Comparison of ENCODE assay signal across 17 cellular contexts in genomic region chr2:120438301-120439066, GRCh38.
DNase-seq lines count a peak whose midpoint lies in the region; ATAC-seq, FAIRE-seq and TF ChIP-seq lines count a peak whose summit lies in the region.
"Had no signal": no experiment of that assay in that cellular context is flagged by ENCODE, and none has a peak within 500 bp of the region (broad histone marks: within the 10 kb centered on the region; RNA-seq: fewer than 3 reads in every experiment).

No MANE protein-coding gene starts in this region.

- H4K20me1 ChIP-seq in HepG2 (ENCODE audit: insufficient read depth, low read length) (0 out of 2 replicates have a peak, but pooled peaks cover 3% of the 10 kb centered on the region), Karpas-422 (ENCODE audit: insufficient read depth, low read depth, low read length) (no peaks in the 10 kb centered on the region)

- no peak for DNase-seq in HepG2 (ENCODE audit: low spot score)
- DNase-seq in right lobe of liver: no peak
- peak; percentile 42 for DNase-seq in Karpas-422
- peak; percentile 78 for DNase-seq in mesenteric fat pad (ENCODE audit: low spot score)
- peak; percentile 34 for DNase-seq in sigmoid colon
- no peak for DNase-seq in SJCRH30
- DNase-seq in activated CD8-positive, alpha-beta memory T cell treated with anti-CD3 and anti-CD28 coated beads, Interleukin-2, amount 50 U/mL, for 48 hours: no peak
- no peak for DNase-seq in RKO (ENCODE audit: low spot score)
- DNase-seq: CD8-positive, alpha-beta T cell; COR-L47; DMS53; GF-D8; HCEC 1CT; HFFc6 had no signal

- H3K79me2 ChIP-seq in HepG2 (ENCODE audit: insufficient read depth, low read length): no peaks in the 10 kb centered on the region
- H3K79me2 ChIP-seq in Karpas-422 (ENCODE audit: low read length): no peaks in the 10 kb centered on the region

- H3K9me2 ChIP-seq in Karpas-422 (replicated peaks; ENCODE audit: insufficient read depth, low read length): no peaks in the 10 kb centered on the region

- TF ChIP-seq EP300 in HepG2 (IDR thresholded peaks at IDR 0.05; ENCODE audit: low read depth in 2 of 2, low read length in 2 of 2) (no peak), HepG2 (CRISPR knock-in tag; IDR thresholded peaks at IDR 0.05; ENCODE audit: borderline replicate concordance) (no peak), sigmoid colon (IDR thresholded peaks at IDR 0.05) (no peak)

- no TSS peak for BruUV-seq in HepG2 (replicated peaks; lab: Mats Ljungman, UMichigan)

- H3K4me1 ChIP-seq in HepG2 (ENCODE audit: insufficient read depth, low read length) (peaks cover 32% of the 10 kb centered on the region), right lobe of liver (peaks cover 0 to 11% (median 5%) of the 10 kb centered on the region in 4 donors), Karpas-422 (ENCODE audit: low read length) (peaks cover 66% of the 10 kb centered on the region), sigmoid colon (peaks cover 0 to 17% (median 13%) of the 10 kb centered on the region in 4 donors), SJCRH30 (no peaks in the 10 kb centered on the region)

- FAIRE-seq in HepG2 (lab: Jason Lieb, UNC): no peak
- FAIRE-seq: GM19239, H1 had no signal

- no peak for TF ChIP-seq POLR2A in HepG2 (IDR thresholded peaks at IDR 0.05; ENCODE audit: insufficient read depth in 1 of 2, low read depth in 2 of 2, low read length in 2 of 2)
- no peak for TF ChIP-seq POLR2A in right lobe of liver (IDR thresholded peaks at IDR 0.05)
- no peak for TF ChIP-seq POLR2A in sigmoid colon (IDR thresholded peaks at IDR 0.05)

- H3K36me3 ChIP-seq in HepG2 (replicated peaks in 1 of 2; ENCODE audit: control insufficient read depth in 1 of 2, insufficient read depth in 2 of 2, low read length in 2 of 2): no peaks in the 10 kb centered on the region
- H3K36me3 ChIP-seq in right lobe of liver: no peaks in the 10 kb centered on the region
- no peaks in the 10 kb centered on the region for H3K36me3 ChIP-seq in Karpas-422 (ENCODE audit: insufficient read depth, low read length)
- H3K36me3 ChIP-seq in sigmoid colon: no peaks in the 10 kb centered on the region
- no peaks in the 10 kb centered on the region for H3K36me3 ChIP-seq in SJCRH30

- H3K27ac ChIP-seq in HepG2 (ENCODE audit: extremely low read length, insufficient read depth, low read length): no peak overlapping the region
- no peak overlapping the region for H3K27ac ChIP-seq in right lobe of liver
- H3K27ac ChIP-seq in Karpas-422 (ENCODE audit: low read length): peak overlapping the region; percentile 82
- H3K27ac ChIP-seq in sigmoid colon: no peak overlapping the region
- no peak overlapping the region for H3K27ac ChIP-seq in SJCRH30
- H3K27ac ChIP-seq: C4-2B had no signal

- WGBS in HepG2 (ENCODE audit: low lambda C conversion rate): 51% methylated on average over 12 of the region's 13 CpGs
- WGBS in right lobe of liver (ENCODE audit: insufficient coverage, low coverage, low lambda C conversion rate, missing lambda C conversion rate): 97% methylated on average over 9 of the region's 13 CpGs
- 87 to 89% methylated on average over 13 of the region's 13 CpGs for WGBS in sigmoid colon, 2 donors

- ATAC-seq in HepG2 (no peak), right lobe of liver (no peak)
- ATAC-seq: CD8-positive, alpha-beta T cell had no signal

- intact Hi-C loops in HepG2 (cut with micrococcal nuclease; ENCODE audit: unreplicated experiment): no loop called here
- intact Hi-C loops in right lobe of liver (cut with DNase I): loop anchor here (10.0 kb wide), 2 partner anchors 84 to 236 kb away; no protein-coding TSS in a partner anchor
- intact Hi-C loops in sigmoid colon (cut with DNase I): no loop called here

- no peak for TF ChIP-seq CTCF in HepG2 (CRISPR knock-in tag; IDR thresholded peaks at IDR 0.05)
- TF ChIP-seq CTCF in right lobe of liver (IDR thresholded peaks at IDR 0.05): no peak
- TF ChIP-seq CTCF in sigmoid colon (IDR thresholded peaks at IDR 0.05): no peak

- H2AFZ ChIP-seq in HepG2 (ENCODE audit: low read length) (no peak overlapping the region), Karpas-422 (ENCODE audit: low read length) (0 out of 2 replicates have a peak overlapping the region, but pooled peaks have one; percentile 60)

- no peak overlapping the region for H3K9ac ChIP-seq in HepG2 (ENCODE audit: insufficient read depth, low read depth, low read length)
- H3K9ac ChIP-seq in Karpas-422 (ENCODE audit: low read length): peak overlapping the region; percentile 48

- TF ChIP-seq RAD21 in HepG2 (CRISPR knock-in tag; IDR thresholded peaks at IDR 0.05): no peak

- H3K4me3 ChIP-seq in HepG2 (replicated peaks in 1 of 3; ENCODE audit: insufficient read depth in 1 of 3, low read depth in 2 of 3, low read length in 3 of 3): no peak overlapping the region
- no peak overlapping the region for H3K4me3 ChIP-seq in right lobe of liver
- peak overlapping the region; percentile 12; the same call in 1 of the 2 replicates for H3K4me3 ChIP-seq in Karpas-422 (ENCODE audit: low read length)
- no peak overlapping the region for H3K4me3 ChIP-seq in sigmoid colon
- H3K4me3 ChIP-seq in SJCRH30: no peak overlapping the region

- H3K9me3 ChIP-seq in HepG2 (ENCODE audit: low read length): no peaks in the 10 kb centered on the region
- no peaks in the 10 kb centered on the region for H3K9me3 ChIP-seq in right lobe of liver
- H3K9me3 ChIP-seq in Karpas-422 (ENCODE audit: low read length): no peaks in the 10 kb centered on the region
- H3K9me3 ChIP-seq in sigmoid colon: no peaks in the 10 kb centered on the region
- no peaks in the 10 kb centered on the region for H3K9me3 ChIP-seq in SJCRH30 (replicated peaks)

- CTCF ChIA-PET in HepG2 (lab: Yijun Ruan, JAX; ENCODE audit: low intra/inter-chr PET ratio, low total read pairs): interaction anchor here (1.5 to 3.5 kb wide), 5 partner anchors 83 to 237 kb away, joined by 4 to 39 read pairs (median 6); no protein-coding TSS in a partner anchor

- H3K4me2 ChIP-seq in HepG2 (ENCODE audit: low read depth, low read length) (no peak overlapping the region), Karpas-422 (ENCODE audit: low read depth, low read length, poor library complexity, severe bottlenecking) (peak overlapping the region; percentile 61)

- POLR2A ChIA-PET in HepG2 (lab: Yijun Ruan, JAX): interaction anchor here (1.7 kb wide), 1 partner anchor 27 kb away, joined by 12 read pairs; no protein-coding TSS in a partner anchor

- in situ Hi-C loops in HepG2 (cut with HindIII; ENCODE audit: extremely low pct_ligation_motif_present, low pct_unique_long_range_greater_than_20kb): loop anchor here (5.0 kb wide), 1 partner anchor 96 kb away; no protein-coding TSS in a partner anchor

- H3K27me3 ChIP-seq in HepG2 (ENCODE audit: control insufficient read depth in 1 of 2, insufficient read depth in 2 of 2, low read length in 2 of 2) (peaks cover 23 to 81% of the 10 kb centered on the region in 2 experiments), right lobe of liver (no peaks in the 10 kb centered on the region), Karpas-422 (ENCODE audit: low read length) (no peaks in the 10 kb centered on the region), sigmoid colon (peaks cover 10 to 39% (median 18%) of the 10 kb centered on the region in 3 donors), SJCRH30 (peaks cover 21% of the 10 kb centered on the region)

TF ChIP-seq in HepG2, 621 proteins besides CTCF, POLR2A, EP300 and RAD21:
- TF ChIP-seq ASH2L (IDR thresholded peaks at IDR 0.05; ENCODE audit: insufficient read length, low read depth, low read length) (no peak), CREB1 (IDR thresholded peaks at IDR 0.05) (peak; percentile 54; the same call in 1 of the 2 replicates), CREB1 (CRISPR knock-in tag; IDR thresholded peaks at IDR 0.05) (no peak), MAX (IDR thresholded peaks at IDR 0.05) (no peak), NFE2 (CRISPR knock-in tag; IDR thresholded peaks at IDR 0.05) (no peak), RBM39 (IDR thresholded peaks at IDR 0.05; ENCODE audit: low read depth, low read length, poor library complexity, severe bottlenecking) (no peak), ZNF510 (CRISPR knock-in tag; IDR thresholded peaks at IDR 0.05; ENCODE audit: low read depth) (no peak), ZNF629 (CRISPR knock-in tag; conservative IDR thresholded peaks at IDR 0.05) (peak; percentile 44; the same call in 1 of the 2 replicates), ZKSCAN8 (CRISPR knock-in tag; IDR thresholded peaks at IDR 0.05; ENCODE audit: borderline replicate concordance) (no peak), E2F2 (CRISPR knock-in tag; IDR thresholded peaks at IDR 0.05; ENCODE audit: borderline replicate concordance) (no peak), ZBTB44 (CRISPR knock-in tag; IDR thresholded peaks at IDR 0.05) (no peak), NFIC (IDR thresholded peaks at IDR 0.05; ENCODE audit: low read length) (no peak), ZNF235 (CRISPR knock-in tag; IDR thresholded peaks at IDR 0.05; ENCODE audit: borderline replicate concordance) (no peak)

Comparison
In these comparisons a context has a peak if more than half of its experiments do, and no peak if none do; other contexts are left out.
1. intact Hi-C loops: an anchor here in right lobe of liver (10.0 kb wide); none called in HepG2 and sigmoid colon.
2. DNase-seq: peak in Karpas-422 (single experiment), mesenteric fat pad (single experiment) and sigmoid colon (single experiment); none in HepG2 (single experiment), right lobe of liver (0 of 3), SJCRH30 (0 of 2), activated CD8-positive, alpha-beta memory T cell treated with anti-CD3 and anti-CD28 coated beads, Interleukin-2, amount 50 U/mL, for 48 hours (single experiment) and RKO (single experiment).